ENCODE assay signal across 8 cellular contexts in the genomic region with DNA sequence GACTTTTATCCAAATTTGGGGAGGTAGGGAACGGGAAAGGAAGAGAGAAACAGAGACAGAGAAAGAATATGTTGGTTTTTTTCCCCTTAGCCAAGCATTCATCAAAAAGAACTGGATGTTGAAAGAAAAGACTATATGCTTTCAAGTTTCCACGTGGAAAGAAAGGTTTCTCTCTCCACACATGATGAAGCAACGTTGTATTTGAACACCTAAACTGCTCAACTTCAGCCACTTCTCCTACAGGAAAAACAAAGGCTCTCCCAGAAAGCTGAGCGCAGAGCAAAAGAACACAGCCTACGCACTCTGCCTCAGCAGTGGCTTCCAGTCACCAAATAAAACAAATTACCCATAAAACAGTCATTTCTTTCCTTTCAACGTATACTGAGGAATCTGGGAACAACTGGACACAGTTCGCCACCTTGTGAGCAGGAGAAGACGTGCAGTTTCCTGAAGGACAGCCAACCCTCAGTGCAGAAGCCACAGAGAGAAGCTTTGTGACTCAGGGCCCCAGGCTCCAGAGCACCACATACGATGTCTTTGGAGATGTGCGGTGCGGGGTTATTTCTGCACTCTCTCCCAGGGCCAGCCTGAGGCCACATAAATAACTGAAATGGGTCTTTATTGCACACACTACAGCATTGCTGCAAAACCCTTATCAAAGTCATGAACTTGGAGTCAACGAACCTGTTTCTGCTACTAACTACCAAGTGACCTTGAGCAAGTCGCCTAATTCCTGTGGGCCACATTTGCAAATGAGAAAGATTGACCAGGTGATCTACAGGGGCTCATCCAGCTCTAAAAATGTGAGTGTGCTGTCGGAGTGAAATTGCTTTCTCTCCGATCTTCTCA.
DNase-seq lines count a peak whose midpoint lies in the region; ATAC-seq and TF ChIP-seq lines count a peak whose summit lies in the region.

No MANE protein-coding gene starts in this region.

- no peaks in the 10 kb centered on the region for H3K4me1 Mint-ChIP-seq in stimulated activated naive B cell treated with anti-CD40 and anti-IgM and Interleukin-4, amounts not matched to agents 10 μg/mL and 1 μg/mL and 100 μg/mL, for 72 hours

- TF ChIP-seq CTCF in AG04449 (IDR thresholded peaks at IDR 0.05; ENCODE audit: insufficient read depth, low read length, missing control alignments) (peak; percentile 49), GM10248 (IDR thresholded peaks at IDR 0.05; ENCODE audit: control extremely low read depth, extremely low read depth, low read depth, missing control alignments) (peak; percentile 66), HEK293 (tag by site-specific recombination; IDR thresholded peaks at IDR 0.05) (peak; percentile 79; the same call in 1 of the 2 replicates)

- no peak overlapping the region for H3K27ac Mint-ChIP-seq in stimulated activated naive B cell treated with anti-CD40 and anti-IgM and Interleukin-4, amounts not matched to agents 10 μg/mL and 1 μg/mL and 100 μg/mL, for 72 hours

- H3K4me3 ChIP-seq in AG04449 (ENCODE audit: low read depth, low read length) (no peak overlapping the region), HEK293 (ENCODE audit: low read depth, low read length) (no peak overlapping the region)

- peaks cover 11 to 15% of the 10 kb centered on the region in 2 donors for H3K27me3 Mint-ChIP-seq in stimulated activated naive B cell treated with anti-CD40 and anti-IgM and Interleukin-4, amounts not matched to agents 10 μg/mL and 1 μg/mL and 100 μg/mL, for 72 hours

- no peaks in the 10 kb centered on the region for H3K9me3 Mint-ChIP-seq in stimulated activated naive B cell treated with anti-CD40 and anti-IgM and Interleukin-4, amounts not matched to agents 10 μg/mL and 1 μg/mL and 100 μg/mL, for 72 hours

- H3K4me1 ChIP-seq in HEK293 (ENCODE audit: control insufficient read depth, insufficient read depth, low read length), result peaks cover 10% of the 10 kb centered on the region

- peak; percentile 83 for ATAC-seq in stimulated activated naive B cell treated with anti-CD40 and anti-IgM and Interleukin-4, amounts not matched to agents 10 μg/mL and 1 μg/mL and 100 μg/mL, for 72 hours (replicated peaks)

- H3K36me3 Mint-ChIP-seq in stimulated activated naive B cell treated with anti-CD40 and anti-IgM and Interleukin-4, amounts not matched to agents 10 μg/mL and 1 μg/mL and 100 μg/mL, for 72 hours, result no peaks in the 10 kb centered on the region

- H3K36me3 ChIP-seq in HEK293 (ENCODE audit: control insufficient read depth in 2 of 2, insufficient read depth in 1 of 2, low read length in 2 of 2), result no peaks in the 10 kb centered on the region

- no peak overlapping the region for H3K4me3 Mint-ChIP-seq in stimulated activated naive B cell treated with anti-CD40 and anti-IgM and Interleukin-4, amounts not matched to agents 10 μg/mL and 1 μg/mL and 100 μg/mL, for 72 hours

- POLR2A ChIA-PET in AG04449 (lab: Yijun Ruan, JAX), result no interaction called here
- POLR2A ChIA-PET in GM10248 (lab: Yijun Ruan, JAX), result no interaction called here
- POLR2A ChIA-PET in HEK293 (lab: Yijun Ruan, JAX), result no interaction called here

- H3K9me3 ChIP-seq in HEK293 (ENCODE audit: control insufficient read depth, insufficient read depth, low read depth, low read length), result no peaks in the 10 kb centered on the region

- peak; percentile 7 for DNase-seq in AG04449 (ENCODE audit: low read depth, low spot score)
- peak; percentile 52 for DNase-seq in GM10248 (ENCODE audit: extremely low spot score)
- DNase-seq in NAMALWA (ENCODE audit: low spot score), result peak; percentile 14
- DNase-seq in UCSD-AML1 (lab: John Stamatoyannopoulos, UW; ENCODE audit: unreplicated experiment), result peak; percentile 24
- DNase-seq in glomerular visceral epithelial cell (ENCODE audit: extremely low spot score), result peak; percentile 77
- DNase-seq in stimulated activated naive B cell treated with anti-CD40 and anti-IgM and Interleukin-4, amounts not matched to agents 10 μg/mL and 1 μg/mL and 100 μg/mL, for 72 hours, result no peak
- no peak for DNase-seq in activated effector memory CD4-positive, alpha-beta T cell treated with anti-CD3 and anti-CD28 coated beads, Interleukin-2, amount 50 U/mL, for 16 hours

- H3K27ac ChIP-seq in HEK293 (ENCODE audit: extremely low read depth, low read depth, low read length), result no peak overlapping the region; the same call in 1 of the 2 replicates

- CTCF ChIA-PET in AG04449 (lab: Yijun Ruan, JAX), result interaction anchor here (1.1 to 1.7 kb wide), 5 partner anchors 9 to 78 kb away, joined by 3 to 8 read pairs (median 3); no protein-coding TSS in a partner anchor
- CTCF ChIA-PET in GM10248 (lab: Yijun Ruan, JAX), result interaction anchor here (0.8 to 10.5 kb wide), 19 partner anchors 8 to 173 kb away, joined by 3 to 99 read pairs (median 5); no protein-coding TSS in a partner anchor
- CTCF ChIA-PET in HEK293 (lab: Yijun Ruan, JAX), result interaction anchor here (0.6 to 8.5 kb wide), 49 partner anchors 8 to 429 kb away, joined by 3 to 77 read pairs (median 4); no protein-coding TSS in a partner anchor

TF ChIP-seq in HEK293, 187 proteins besides CTCF, POLR2A, EP300 and RAD21 (continues in another document):
- TF ChIP-seq ZNF324 (tag by site-specific recombination; IDR thresholded peaks at IDR 0.05) (no peak), ZNF510 (tag by site-specific recombination; IDR thresholded peaks at IDR 0.05; ENCODE audit: insufficient replicate concordance) (no peak), ZNF394 (tag by site-specific recombination; IDR thresholded peaks at IDR 0.05; ENCODE audit: borderline replicate concordance) (peak; percentile 42; the same call in 1 of the 2 replicates), ZNF660 (tag by site-specific recombination; IDR thresholded peaks at IDR 0.05) (0 out of 2 replicates have a peak, but pooled peaks have one; percentile 69), ZNF600 (tag by site-specific recombination; IDR thresholded peaks at IDR 0.05) (peak; percentile 72), ZNF341 (tag by site-specific recombination; IDR thresholded peaks at IDR 0.05; ENCODE audit: low read depth) (no peak), ZNF701 (tag by site-specific recombination; IDR thresholded peaks at IDR 0.05) (no peak), ZNF48 (tag by site-specific recombination; IDR thresholded peaks at IDR 0.05) (no peak), ZNF664 (tag by site-specific recombination; IDR thresholded peaks at IDR 0.05) (no peak), ZNF146 (tag by site-specific recombination; IDR thresholded peaks at IDR 0.05) (no peak), KLF10 (tag by site-specific recombination; IDR thresholded peaks at IDR 0.05) (no peak), FEZF1 (tag by site-specific recombination; IDR thresholded peaks at IDR 0.05) (peak; percentile 93), ZFHX2 (tag by site-specific recombination; conservative IDR thresholded peaks at IDR 0.05) (peak; percentile 55), ZNF548 (tag by site-specific recombination; IDR thresholded peaks at IDR 0.05) (no peak), MYNN (tag by site-specific recombination; IDR thresholded peaks at IDR 0.05; ENCODE audit: borderline replicate concordance) (no peak), ZNF658 (tag by site-specific recombination; IDR thresholded peaks at IDR 0.05) (no peak), ZBTB8A (tag by site-specific recombination; IDR thresholded peaks at IDR 0.05) (no peak), ZSCAN16 (tag by site-specific recombination; IDR thresholded peaks at IDR 0.05) (no peak), ZSCAN23 (tag by site-specific recombination; IDR thresholded peaks at IDR 0.05) (no peak), ZNF768 (tag by site-specific recombination; IDR thresholded peaks at IDR 0.05) (no peak), ZNF585B (tag by site-specific recombination; IDR thresholded peaks at IDR 0.05) (no peak), ZNF140 (tag by site-specific recombination; IDR thresholded peaks at IDR 0.05) (no peak), ZXDB (tag by site-specific recombination; IDR thresholded peaks at IDR 0.05) (peak; percentile 39; the same call in 1 of the 2 replicates), ZNF555 (tag by site-specific recombination; conservative IDR thresholded peaks at IDR 0.05) (no peak), GLI4 (tag by site-specific recombination; IDR thresholded peaks at IDR 0.05) (no peak)
- TF ChIP-seq, protein P1, sequence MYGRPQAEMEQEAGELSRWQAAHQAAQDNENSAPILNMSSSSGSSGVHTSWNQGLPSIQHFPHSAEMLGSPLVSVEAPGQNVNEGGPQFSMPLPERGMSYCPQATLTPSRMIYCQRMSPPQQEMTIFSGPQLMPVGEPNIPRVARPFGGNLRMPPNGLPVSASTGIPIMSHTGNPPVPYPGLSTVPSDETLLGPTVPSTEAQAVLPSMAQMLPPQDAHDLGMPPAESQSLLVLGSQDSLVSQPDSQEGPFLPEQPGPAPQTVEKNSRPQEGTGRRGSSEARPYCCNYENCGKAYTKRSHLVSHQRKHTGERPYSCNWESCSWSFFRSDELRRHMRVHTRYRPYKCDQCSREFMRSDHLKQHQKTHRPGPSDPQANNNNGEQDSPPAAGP (tag by site-specific recombination; IDR thresholded peaks at IDR 0.05), result no peak
- TF ChIP-seq, protein P2, sequence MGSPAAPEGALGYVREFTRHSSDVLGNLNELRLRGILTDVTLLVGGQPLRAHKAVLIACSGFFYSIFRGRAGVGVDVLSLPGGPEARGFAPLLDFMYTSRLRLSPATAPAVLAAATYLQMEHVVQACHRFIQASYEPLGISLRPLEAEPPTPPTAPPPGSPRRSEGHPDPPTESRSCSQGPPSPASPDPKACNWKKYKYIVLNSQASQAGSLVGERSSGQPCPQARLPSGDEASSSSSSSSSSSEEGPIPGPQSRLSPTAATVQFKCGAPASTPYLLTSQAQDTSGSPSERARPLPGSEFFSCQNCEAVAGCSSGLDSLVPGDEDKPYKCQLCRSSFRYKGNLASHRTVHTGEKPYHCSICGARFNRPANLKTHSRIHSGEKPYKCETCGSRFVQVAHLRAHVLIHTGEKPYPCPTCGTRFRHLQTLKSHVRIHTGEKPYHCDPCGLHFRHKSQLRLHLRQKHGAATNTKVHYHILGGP (tag by site-specific recombination; IDR thresholded peaks at IDR 0.05), result no peak
- TF ChIP-seq, protein P3, sequence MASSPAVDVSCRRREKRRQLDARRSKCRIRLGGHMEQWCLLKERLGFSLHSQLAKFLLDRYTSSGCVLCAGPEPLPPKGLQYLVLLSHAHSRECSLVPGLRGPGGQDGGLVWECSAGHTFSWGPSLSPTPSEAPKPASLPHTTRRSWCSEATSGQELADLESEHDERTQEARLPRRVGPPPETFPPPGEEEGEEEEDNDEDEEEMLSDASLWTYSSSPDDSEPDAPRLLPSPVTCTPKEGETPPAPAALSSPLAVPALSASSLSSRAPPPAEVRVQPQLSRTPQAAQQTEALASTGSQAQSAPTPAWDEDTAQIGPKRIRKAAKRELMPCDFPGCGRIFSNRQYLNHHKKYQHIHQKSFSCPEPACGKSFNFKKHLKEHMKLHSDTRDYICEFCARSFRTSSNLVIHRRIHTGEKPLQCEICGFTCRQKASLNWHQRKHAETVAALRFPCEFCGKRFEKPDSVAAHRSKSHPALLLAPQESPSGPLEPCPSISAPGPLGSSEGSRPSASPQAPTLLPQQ (tag by site-specific recombination; IDR thresholded peaks at IDR 0.05), result no peak

Comparison
In these comparisons a context has a peak if more than half of its experiments do, and no peak if none do; other contexts are left out.
1. DNase-seq: peak in AG04449 (single experiment), GM10248 (single experiment), NAMALWA (single experiment), UCSD-AML1 (single experiment) and glomerular visceral epithelial cell (single experiment); none in stimulated activated naive B cell treated with anti-CD40 and anti-IgM and Interleukin-4, amounts not matched to agents 10 μg/mL and 1 μg/mL and 100 μg/mL, for 72 hours (single experiment) and activated effector memory CD4-positive, alpha-beta T cell treated with anti-CD3 and anti-CD28 coated beads, Interleukin-2, amount 50 U/mL, for 16 hours (single experiment).
2. Peak in every context shown above with its lines, with median percentiles within 50 percentile points of each other: CTCF ChIP-seq.